In genomic region chr9:36728651-36729520, GRCh38 we compare ENCODE assay signal across 8 cellular contexts.
DNase-seq lines count a peak whose midpoint lies in the region; ATAC-seq and TF ChIP-seq lines count a peak whose summit lies in the region.

No MANE protein-coding gene starts in this region.

- no peaks in the 10 kb centered on the region for H3K36me3 Mint-ChIP-seq in T-helper 17 cell (ENCODE audit: low read depth)

- H3K4me3 ChIP-seq in NB4 (ENCODE audit: low read depth, low read length) (no peak overlapping the region), ascending aorta (no peak overlapping the region)

- no peaks in the 10 kb centered on the region for H3K4me1 ChIP-seq in ascending aorta

- no peaks in the 10 kb centered on the region for H3K27me3 ChIP-seq in ascending aorta

- H3K9me3 ChIP-seq in T-helper 17 cell (ENCODE audit: control insufficient read depth, low read length, poor library complexity, severe bottlenecking): no peaks in the 10 kb centered on the region
- no peaks in the 10 kb centered on the region for H3K9me3 ChIP-seq in ascending aorta

- TF ChIP-seq POLR2A in NB4 (IDR thresholded peaks at IDR 0.05; ENCODE audit: extremely low read depth, insufficient read length): no peak

- H3K36me3 ChIP-seq in ascending aorta: no peaks in the 10 kb centered on the region

- H3K4me1 Mint-ChIP-seq in T-helper 17 cell: peaks cover 2% of the 10 kb centered on the region

- H3K27ac Mint-ChIP-seq in T-helper 17 cell: no peak overlapping the region

- no peak overlapping the region for H3K4me3 Mint-ChIP-seq in T-helper 17 cell

- TF ChIP-seq CTCF in AG09319 (IDR thresholded peaks at IDR 0.05; ENCODE audit: low read depth, low read length): peak; percentile 69
- TF ChIP-seq CTCF in NB4 (IDR thresholded peaks at IDR 0.05; ENCODE audit: low read depth, low read length): peak; percentile 67
- TF ChIP-seq CTCF in ascending aorta (IDR thresholded peaks at IDR 0.05): peak in 2 of 3 experiments; percentile 16 to 26

- H3K27me3 Mint-ChIP-seq in T-helper 17 cell: peaks cover under 1% of the 10 kb centered on the region

- DNase-seq in AG09319 (ENCODE audit: extremely low read depth, low read depth) (peak; percentile 23), NB4 (ENCODE audit: low read depth) (peak; percentile 63), T-helper 17 cell (peak; percentile 45 to 52 (median 48)), ascending aorta (ENCODE audit: low spot score in 2 of 2) (no peak), iPS-NIHi11 (ENCODE audit: low spot score) (peak; percentile 83)
- DNase-seq in stimulated activated CD4-positive, alpha-beta T cell treated with anti-CD3 and anti-CD28 coated beads, Interleukin-1b, Interleukin-23, amount 100 ng/mL, for 24 hours (ENCODE audit: low read depth in 4 of 4, low spot score in 1 of 4): peak; percentile 47 to 61 (median 53)

- H3K27ac ChIP-seq in ascending aorta: no peak overlapping the region

- intact Hi-C loops in ascending aorta (cut with DNase I): no loop called here

- ATAC-seq in GM18909 (IDR thresholded peaks at IDR 0.05; ENCODE audit: poor library complexity, unreplicated experiment) (peak; percentile 59), T-helper 17 cell (peak; percentile 63), GM18870 (IDR thresholded peaks at IDR 0.05; ENCODE audit: unreplicated experiment) (no peak)

Comparison
In these comparisons a context has a peak if more than half of its experiments do, and no peak if none do; other contexts are left out.
1. DNase-seq: peak in AG09319 (single experiment), NB4 (single experiment), T-helper 17 cell (3 of 3), iPS-NIHi11 (single experiment) and stimulated activated CD4-positive, alpha-beta T cell treated with anti-CD3 and anti-CD28 coated beads, Interleukin-1b, Interleukin-23, amount 100 ng/mL, for 24 hours (4 of 4); none in ascending aorta (0 of 2).
2. Peak in every context shown above with its lines, with median percentiles within 50 percentile points of each other: CTCF ChIP-seq.